Comparison of ENCODE assay signal across 21 cellular contexts in the genomic region with DNA sequence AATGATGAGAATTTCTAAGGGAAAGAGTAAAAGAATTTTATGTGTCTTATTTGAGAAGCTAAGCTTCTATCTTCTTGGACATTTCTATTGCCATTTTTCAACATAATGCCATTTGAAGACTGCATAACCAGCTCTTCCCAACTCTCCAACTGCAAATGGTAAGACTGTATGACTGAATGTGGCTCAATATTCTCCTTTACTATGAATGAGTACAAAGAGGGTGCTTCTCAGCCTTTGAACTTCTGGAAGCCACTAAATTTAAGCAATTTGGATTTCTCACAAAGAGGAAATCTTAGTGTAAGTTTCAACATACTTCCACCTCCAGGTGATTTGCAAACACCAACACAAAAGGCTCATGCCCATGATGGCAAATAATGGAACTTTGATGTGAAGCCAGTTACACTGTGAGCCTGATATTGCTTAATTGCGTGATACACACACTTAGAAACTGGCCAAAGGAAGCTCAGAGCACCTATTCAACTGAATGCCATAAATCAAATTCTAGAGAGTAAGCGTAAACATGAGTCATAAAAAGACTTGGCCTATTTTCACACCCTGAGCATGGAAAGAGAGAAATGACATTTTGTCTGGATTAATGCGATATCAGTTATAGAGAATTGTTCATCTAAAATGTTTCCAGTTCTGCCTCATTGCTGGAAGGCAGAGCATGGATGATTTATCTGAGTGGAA.
DNase-seq lines count a peak whose midpoint lies in the region; ATAC-seq and TF ChIP-seq lines count a peak whose summit lies in the region.
"Had no signal": no experiment of that assay in that cellular context is flagged by ENCODE, and none has a peak within 500 bp of the region (broad histone marks: within the 10 kb centered on the region; RNA-seq: fewer than 3 reads in every experiment).

No MANE protein-coding gene starts in this region.

- POLR2A ChIA-PET in CD4-positive, alpha-beta memory T cell (lab: Charles Lee; ENCODE audit: partially characterized antibody) = no interaction called here

- H3K9me3 Mint-ChIP-seq in stimulated activated effector memory CD8-positive, alpha-beta T cell treated with anti-CD3 and anti-CD28 coated beads, Interleukin-12 subunit alpha, Interleukin-12 subunit beta, amount 100 ng/mL, for 72 hours = peaks cover 3% of the 10 kb centered on the region
- no peaks in the 10 kb centered on the region for H3K9me3 Mint-ChIP-seq in HFFc6
- peaks cover 0 to 2% (median 0%) of the 10 kb centered on the region in 8 donors for H3K9me3 Mint-ChIP-seq in CD4-positive, alpha-beta memory T cell
- H3K9me3 Mint-ChIP-seq: activated CD4-positive, alpha-beta memory T cell treated with anti-CD3 and anti-CD28 coated beads for 36 hours; activated naive CD4-positive, alpha-beta T cell treated with anti-CD3 and anti-CD28 coated beads, Interleukin-2, amount 50 U/mL, for 24 hours; activated T-cell treated with anti-CD3 and anti-CD28 coated beads, Interleukin-2, amount 50 U/mL, for 24 hours; stimulated activated naive CD8-positive, alpha-beta T cell treated with anti-CD3 and anti-CD28 coated beads, Interleukin-15, Interleukin-2, amounts not matched to agents 100 ng/mL and 50 ng/mL, for 24 hours had no signal

- CTCF ChIA-PET in CD4-positive, alpha-beta memory T cell (lab: Charles Lee; ENCODE audit: partially characterized antibody) = no interaction called here

- peak; percentile 19 for ATAC-seq in stimulated activated effector memory CD8-positive, alpha-beta T cell treated with anti-CD3 and anti-CD28 coated beads, Interleukin-12 subunit alpha, Interleukin-12 subunit beta, amount 100 ng/mL, for 72 hours

- H3K9me3 ChIP-seq in CD4-positive, alpha-beta memory T cell (ENCODE audit: control insufficient read depth in 1 of 2, low read length in 2 of 2) = no peaks in the 10 kb centered on the region
- H3K9me3 ChIP-seq: right atrium auricular region, upper lobe of left lung had no signal

- H3K4me1 Mint-ChIP-seq in stimulated activated effector memory CD8-positive, alpha-beta T cell treated with anti-CD3 and anti-CD28 coated beads, Interleukin-12 subunit alpha, Interleukin-12 subunit beta, amount 100 ng/mL, for 72 hours = no peaks in the 10 kb centered on the region
- H3K4me1 Mint-ChIP-seq in HFFc6 (ENCODE audit: low read depth) = peaks cover 29% of the 10 kb centered on the region
- H3K4me1 Mint-ChIP-seq in CD4-positive, alpha-beta memory T cell = no peaks in the 10 kb centered on the region
- H3K4me1 Mint-ChIP-seq: activated naive CD4-positive, alpha-beta T cell treated with anti-CD3 and anti-CD28 coated beads, Interleukin-2, amount 50 U/mL, for 24 hours had no signal

- no peak overlapping the region for H3K27ac ChIP-seq in CD4-positive, alpha-beta memory T cell (ENCODE audit: low read depth, low read length)
- H3K27ac ChIP-seq: 22Rv1, brain microvascular endothelial cell, right atrium auricular region, upper lobe of left lung, WERI-Rb-1 had no signal

- H3K4me3 ChIP-seq in fibroblast of the aortic adventitia (ENCODE audit: low read depth, low read length) = no peak overlapping the region
- no peak overlapping the region for H3K4me3 ChIP-seq in CD4-positive, alpha-beta memory T cell (ENCODE audit: low read length in 2 of 2)
- H3K4me3 ChIP-seq: right atrium auricular region, upper lobe of left lung had no signal

- H3K27me3 Mint-ChIP-seq in HFFc6 (ENCODE audit: insufficient read depth) = no peaks in the 10 kb centered on the region
- peaks cover 2 to 7% of the 10 kb centered on the region in 2 donors for H3K27me3 Mint-ChIP-seq in CD4-positive, alpha-beta memory T cell
- H3K27me3 Mint-ChIP-seq: stimulated activated naive CD8-positive, alpha-beta T cell treated with anti-CD3 and anti-CD28 coated beads, Interleukin-15, Interleukin-2, amounts not matched to agents 100 ng/mL and 50 ng/mL, for 24 hours had no signal

- no peak for TF ChIP-seq CTCF in fibroblast of the aortic adventitia (IDR thresholded peaks at IDR 0.05; ENCODE audit: insufficient read depth, low read length)
- TF ChIP-seq CTCF in HFFc6 (IDR thresholded peaks at IDR 0.05) = no peak

- no peaks in the 10 kb centered on the region for H3K36me3 Mint-ChIP-seq in stimulated activated effector memory CD8-positive, alpha-beta T cell treated with anti-CD3 and anti-CD28 coated beads, Interleukin-12 subunit alpha, Interleukin-12 subunit beta, amount 100 ng/mL, for 72 hours
- H3K36me3 Mint-ChIP-seq in HFFc6 (ENCODE audit: low read depth) = no peaks in the 10 kb centered on the region
- H3K36me3 Mint-ChIP-seq in CD4-positive, alpha-beta memory T cell = no peaks in the 10 kb centered on the region
- H3K36me3 Mint-ChIP-seq: activated CD4-positive, alpha-beta memory T cell treated with anti-CD3 and anti-CD28 coated beads for 36 hours; activated naive CD4-positive, alpha-beta T cell treated with anti-CD3 and anti-CD28 coated beads, Interleukin-2, amount 50 U/mL, for 24 hours had no signal

- H3K27ac Mint-ChIP-seq in stimulated activated effector memory CD8-positive, alpha-beta T cell treated with anti-CD3 and anti-CD28 coated beads, Interleukin-12 subunit alpha, Interleukin-12 subunit beta, amount 100 ng/mL, for 72 hours = no peak overlapping the region
- no peak overlapping the region for H3K27ac Mint-ChIP-seq in HFFc6
- no peak overlapping the region for H3K27ac Mint-ChIP-seq in CD4-positive, alpha-beta memory T cell
- H3K27ac Mint-ChIP-seq: activated CD4-positive, alpha-beta memory T cell treated with anti-CD3 and anti-CD28 coated beads for 36 hours; activated naive CD4-positive, alpha-beta T cell treated with anti-CD3 and anti-CD28 coated beads, Interleukin-2, amount 50 U/mL, for 24 hours; activated T-cell treated with anti-CD3 and anti-CD28 coated beads, Interleukin-2, amount 50 U/mL, for 24 hours; nephron; stimulated activated naive CD8-positive, alpha-beta T cell treated with anti-CD3 and anti-CD28 coated beads, Interleukin-15, Interleukin-2, amounts not matched to agents 100 ng/mL and 50 ng/mL, for 24 hours had no signal

- H3K36me3 ChIP-seq in CD4-positive, alpha-beta memory T cell (ENCODE audit: insufficient read depth, low read length) = no peaks in the 10 kb centered on the region
- H3K36me3 ChIP-seq: brain microvascular endothelial cell, right atrium auricular region, upper lobe of left lung, WERI-Rb-1 had no signal

- no peak overlapping the region for H3K4me3 Mint-ChIP-seq in stimulated activated effector memory CD8-positive, alpha-beta T cell treated with anti-CD3 and anti-CD28 coated beads, Interleukin-12 subunit alpha, Interleukin-12 subunit beta, amount 100 ng/mL, for 72 hours
- H3K4me3 Mint-ChIP-seq in HFFc6 = no peak overlapping the region
- H3K4me3 Mint-ChIP-seq in CD4-positive, alpha-beta memory T cell = no peak overlapping the region
- H3K4me3 Mint-ChIP-seq: activated CD4-positive, alpha-beta memory T cell treated with anti-CD3 and anti-CD28 coated beads for 36 hours; activated naive CD4-positive, alpha-beta T cell treated with anti-CD3 and anti-CD28 coated beads, Interleukin-2, amount 50 U/mL, for 24 hours; activated T-cell treated with anti-CD3 and anti-CD28 coated beads, Interleukin-2, amount 50 U/mL, for 24 hours; nephron; stimulated activated naive CD8-positive, alpha-beta T cell treated with anti-CD3 and anti-CD28 coated beads, Interleukin-15, Interleukin-2, amounts not matched to agents 100 ng/mL and 50 ng/mL, for 24 hours had no signal

- no peaks in the 10 kb centered on the region for H3K27me3 ChIP-seq in CD4-positive, alpha-beta memory T cell (ENCODE audit: insufficient read depth, low read length)
- H3K27me3 ChIP-seq: brain microvascular endothelial cell, right atrium auricular region, upper lobe of left lung had no signal

- H3K4me1 ChIP-seq in CD4-positive, alpha-beta memory T cell (ENCODE audit: insufficient read depth, low read length) = no peaks in the 10 kb centered on the region
- H3K4me1 ChIP-seq: right atrium auricular region, upper lobe of left lung had no signal

- DNase-seq in DMS153 (lab: John Stamatoyannopoulos, UW) (peak; percentile 30), DMS153 treated with DMSO at 0.1 percent for 48 hours (lab: John Stamatoyannopoulos, UW; ENCODE audit: unreplicated experiment) (no peak), SW480 (ENCODE audit: low spot score) (peak; percentile 7), fibroblast of the aortic adventitia (ENCODE audit: low read depth) (peak; percentile 55), HFFc6 (no peak)
- DNase-seq in stimulated activated effector memory CD8-positive, alpha-beta T cell treated with anti-CD3 and anti-CD28 coated beads, Interleukin-12 subunit alpha, Interleukin-12 subunit beta, amount 100 ng/mL, for 72 hours (ENCODE audit: low spot score in 2 of 2) = no peak
- no peak for DNase-seq in CD4-positive, alpha-beta memory T cell
- no peak for DNase-seq in activated CD8-positive, alpha-beta memory T cell treated with anti-CD3 and anti-CD28 coated beads, Interleukin-2, amount 50 U/mL, for 4 hours
- DNase-seq: activated CD4-positive, alpha-beta memory T cell treated with anti-CD3 and anti-CD28 coated beads for 36 hours; activated T-cell treated with anti-CD3 and anti-CD28 coated beads, Interleukin-2, amount 50 U/mL, for 24 hours; brain microvascular endothelial cell; head of caudate nucleus; NCI-H1694; NCI-H446 treated with DMSO at 0.1 percent for 48 hours; upper lobe of left lung; WERI-Rb-1 had no signal

- intact Hi-C loops in CD4-positive, alpha-beta memory T cell (cut with micrococcal nuclease) = no loop called here

Comparison
In these comparisons a context has a peak if more than half of its experiments do, and no peak if none do; other contexts are left out.
1. DNase-seq: peak in DMS153 (single experiment), SW480 (single experiment) and fibroblast of the aortic adventitia (single experiment); none in DMS153 treated with DMSO at 0.1 percent for 48 hours (single experiment), stimulated activated effector memory CD8-positive, alpha-beta T cell treated with anti-CD3 and anti-CD28 coated beads, Interleukin-12 subunit alpha, Interleukin-12 subunit beta, amount 100 ng/mL, for 72 hours (0 of 2), HFFc6 (single experiment), CD4-positive, alpha-beta memory T cell (0 of 5) and activated CD8-positive, alpha-beta memory T cell treated with anti-CD3 and anti-CD28 coated beads, Interleukin-2, amount 50 U/mL, for 4 hours (single experiment).